14 cellular contexts compared by ENCODE assay signal in the genomic region with DNA sequence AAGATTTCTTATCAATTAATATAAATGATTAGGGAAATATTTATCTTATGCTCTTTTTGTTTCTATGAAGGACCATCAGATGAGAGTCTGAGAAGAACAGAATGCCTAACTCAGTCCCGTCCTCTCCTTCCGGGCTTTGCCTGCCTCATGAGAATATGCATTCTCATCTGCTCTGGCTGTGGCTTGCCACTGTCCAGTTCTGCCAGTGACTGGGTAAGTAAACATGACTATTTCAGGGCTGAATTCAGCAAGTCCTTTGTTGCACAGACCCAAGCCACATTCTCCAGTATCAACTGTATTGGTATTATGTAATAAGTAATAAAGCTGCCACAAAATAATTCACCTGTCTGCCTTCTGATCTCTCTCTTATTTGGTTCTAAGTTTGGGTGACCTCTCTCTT.
DNase-seq lines count a peak whose midpoint lies in the region; TF ChIP-seq lines count a peak whose summit lies in the region.
"Had no signal": no experiment of that assay in that cellular context is flagged by ENCODE, and none has a peak within 500 bp of the region (broad histone marks: within the 10 kb centered on the region; RNA-seq: fewer than 3 reads in every experiment).

No MANE protein-coding gene starts in this region.

- H3K27ac ChIP-seq in dorsolateral prefrontal cortex = peak overlapping the region in 58 of 59 donors; percentile 9 to 92 (median 76)

- peaks cover 13% of the 10 kb centered on the region for H3K4me1 Mint-ChIP-seq in mesothelial cell of epicardium
- H3K4me1 Mint-ChIP-seq: stimulated activated effector memory CD8-positive, alpha-beta T cell treated with anti-CD3 and anti-CD28 coated beads, Interleukin-12 subunit alpha, Interleukin-12 subunit beta, amount 100 ng/mL, for 72 hours had no signal

- no peaks in the 10 kb centered on the region for H3K27me3 ChIP-seq in dorsolateral prefrontal cortex

- peak overlapping the region; percentile 21 for H3K27ac Mint-ChIP-seq in mesothelial cell of epicardium
- H3K27ac Mint-ChIP-seq: activated naive CD8-positive, alpha-beta T cell; stimulated activated effector memory CD8-positive, alpha-beta T cell treated with anti-CD3 and anti-CD28 coated beads, Interleukin-12 subunit alpha, Interleukin-12 subunit beta, amount 100 ng/mL, for 72 hours had no signal

- H3K27me3 Mint-ChIP-seq in mesothelial cell of epicardium (ENCODE audit: low read depth) = no peaks in the 10 kb centered on the region

- DNase-seq in AG08396 (ENCODE audit: low spot score) = peak; percentile 16
- peak; percentile 26 for DNase-seq in NCI-H146 treated with DMSO at 0.1 percent for 48 hours (lab: John Stamatoyannopoulos, UW; ENCODE audit: unreplicated experiment)
- peak in 9 of 10 donors; percentile 38 to 68 (median 59) for DNase-seq in dorsolateral prefrontal cortex
- no peak for DNase-seq in mesothelial cell of epicardium (ENCODE audit: low spot score in 2 of 2, unreplicated experiment in 2 of 2)
- DNase-seq in DMS 273 treated with DMSO at 0.1 percent for 48 hours (lab: John Stamatoyannopoulos, UW) = no peak
- DNase-seq in RKO (ENCODE audit: low spot score) = no peak
- DNase-seq in NCI-H1436 (lab: John Stamatoyannopoulos, UW) = no peak
- no peak for DNase-seq in LoVo (ENCODE audit: low spot score)
- DNase-seq: dermis blood vessel endothelial cell; MM.1S; NCI-H526 treated with DMSO at 0.1 percent for 48 hours; stimulated activated CD4-positive, alpha-beta T cell treated with anti-CD3 and anti-CD28 coated beads, Interleukin-1b, Interleukin-23, amount 100 ng/mL, for 48 hours had no signal

- H3K9me3 Mint-ChIP-seq in mesothelial cell of epicardium = no peaks in the 10 kb centered on the region

- peaks cover 25% of the 10 kb centered on the region for H3K36me3 Mint-ChIP-seq in mesothelial cell of epicardium
- H3K36me3 Mint-ChIP-seq: activated naive CD8-positive, alpha-beta T cell; stimulated activated effector memory CD8-positive, alpha-beta T cell treated with anti-CD3 and anti-CD28 coated beads, Interleukin-12 subunit alpha, Interleukin-12 subunit beta, amount 100 ng/mL, for 72 hours had no signal

- TF ChIP-seq CTCF in dorsolateral prefrontal cortex (IDR thresholded peaks at IDR 0.05 in 54 of 56, conservative IDR thresholded peaks at IDR 0.05 in 2 of 56; ENCODE audit: low read depth in 1 of 56, partially characterized antibody in 56 of 56) (peak in 3 of 56 donors; percentile 13 to 27 (median 14)), mesothelial cell of epicardium (IDR thresholded peaks at IDR 0.05; ENCODE audit: unreplicated experiment) (no peak)

- H3K4me3 ChIP-seq in dorsolateral prefrontal cortex = peak overlapping the region in 6 of 59 donors; percentile 1 to 25 (median 5)

- intact Hi-C loops in dorsolateral prefrontal cortex (cut with DNase I) = loop anchor here in 1 of 2 donors (5.0 kb wide), 1 partner anchor 112 kb away; the partner anchor contains the start of gene WDFY3

- no peak overlapping the region for H3K4me3 Mint-ChIP-seq in mesothelial cell of epicardium
- H3K4me3 Mint-ChIP-seq: activated naive CD8-positive, alpha-beta T cell; stimulated activated effector memory CD8-positive, alpha-beta T cell treated with anti-CD3 and anti-CD28 coated beads, Interleukin-12 subunit alpha, Interleukin-12 subunit beta, amount 100 ng/mL, for 72 hours had no signal

Comparison
In these comparisons a context has a peak if more than half of its experiments do, and no peak if none do; other contexts are left out.
1. DNase-seq: peak in AG08396 (single experiment), NCI-H146 treated with DMSO at 0.1 percent for 48 hours (single experiment) and dorsolateral prefrontal cortex (9 of 10); none in mesothelial cell of epicardium (0 of 2), DMS 273 treated with DMSO at 0.1 percent for 48 hours (single experiment), RKO (single experiment), NCI-H1436 (single experiment) and LoVo (single experiment).